Comparison of ENCODE assay signal across 14 cellular contexts in the genomic region with DNA sequence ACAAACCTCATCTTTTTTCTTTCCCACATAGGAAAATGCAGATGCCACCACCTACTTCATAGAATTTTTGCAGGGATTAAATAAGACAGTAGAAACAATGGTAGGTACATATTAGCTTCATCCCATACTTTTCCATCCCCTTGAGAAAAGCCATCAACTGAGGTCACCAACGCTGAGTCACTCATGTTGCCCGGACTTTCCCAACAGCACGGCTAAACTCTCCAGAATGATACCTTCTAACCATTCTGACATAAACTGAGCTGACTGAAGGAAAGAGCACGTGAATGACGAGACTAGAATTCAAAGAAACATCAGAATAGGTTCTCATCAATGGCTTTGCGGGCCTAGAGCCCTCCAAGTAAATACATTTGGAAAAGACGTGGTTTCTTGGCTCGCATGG.
DNase-seq lines count a peak whose midpoint lies in the region; ATAC-seq and TF ChIP-seq lines count a peak whose summit lies in the region.
"Had no signal": no experiment of that assay in that cellular context is flagged by ENCODE, and none has a peak within 500 bp of the region (broad histone marks: within the 10 kb centered on the region; RNA-seq: fewer than 3 reads in every experiment).

No MANE protein-coding gene starts in this region.

- H3K4me2 ChIP-seq in BLaER1: peak overlapping the region; percentile 87
- H3K4me2 ChIP-seq in GM23248 (ENCODE audit: unreplicated experiment): no peak overlapping the region

- H3K36me3 Mint-ChIP-seq in natural killer cell: no peaks in the 10 kb centered on the region
- H3K36me3 Mint-ChIP-seq: activated naive CD8-positive, alpha-beta T cell had no signal

- 69 to 71% methylated on average over 8 of the region's 8 CpGs for WGBS in GM23248 (ENCODE audit: low coverage in 1 of 2, low lambda C conversion rate in 2 of 2, missing lambda C conversion rate in 2 of 2), 2 experiments

- H2AFZ ChIP-seq in GM23248: no peak overlapping the region

- no peaks in the 10 kb centered on the region for H3K9me2 ChIP-seq in GM23248 (ENCODE audit: insufficient read depth)

- peaks cover 6% of the 10 kb centered on the region; the same call in 1 of the 2 replicates for H4K20me1 ChIP-seq in BLaER1
- no peaks in the 10 kb centered on the region for H4K20me1 ChIP-seq in GM23248 (ENCODE audit: insufficient read depth)

- H3K36me3 ChIP-seq in BLaER1 (no peaks in the 10 kb centered on the region), GM23248 (ENCODE audit: low read depth) (no peaks in the 10 kb centered on the region)
- H3K36me3 ChIP-seq: upper lobe of left lung had no signal

- no peaks in the 10 kb centered on the region for H3K27me3 ChIP-seq in BLaER1
- no peaks in the 10 kb centered on the region for H3K27me3 ChIP-seq in GM23248 (replicated peaks; ENCODE audit: insufficient read depth)
- H3K27me3 ChIP-seq: upper lobe of left lung had no signal

- peak overlapping the region; percentile 88 for H3K27ac ChIP-seq in BLaER1
- no peak overlapping the region for H3K27ac ChIP-seq in GM23248

- TF ChIP-seq CTCF in natural killer cell (IDR thresholded peaks at IDR 0.05): no peak

- intact Hi-C loops in natural killer cell (cut with micrococcal nuclease): no loop called here

- peak; percentile 72 for DNase-seq in GM23248
- peak; percentile 32 for DNase-seq in amniotic epithelial cell (ENCODE audit: low read depth)
- DNase-seq in natural killer cell: no peak
- DNase-seq in NCI-H1694 treated with DMSO at 0.1 percent for 48 hours (lab: John Stamatoyannopoulos, UW): no peak
- DNase-seq in activated gamma-delta T cell (lab: John Stamatoyannopoulos, UW): no peak
- DNase-seq: effector CD4-positive, alpha-beta T cell; NCI-H2107; PC-3; upper lobe of left lung had no signal

- H3K27me3 Mint-ChIP-seq in natural killer cell (ENCODE audit: low read depth in 2 of 2): no peaks in the 10 kb centered on the region
- H3K27me3 Mint-ChIP-seq: activated naive CD8-positive, alpha-beta T cell had no signal

- no peaks in the 10 kb centered on the region for H3K79me2 ChIP-seq in GM23248 (ENCODE audit: insufficient read depth)

- H3F3A ChIP-seq in GM23248 (ENCODE audit: insufficient read depth): no peaks in the 10 kb centered on the region

- in situ Hi-C loops in GM23248 (cut with MboI): no loop called here

- H3K4me3 ChIP-seq in BLaER1: peak overlapping the region; percentile 63
- H3K4me3 ChIP-seq in GM23248: no peak overlapping the region
- H3K4me3 ChIP-seq: upper lobe of left lung had no signal

- H3K9me3 ChIP-seq in BLaER1 (peaks cover 1% of the 10 kb centered on the region; the same call in 1 of the 2 replicates), GM23248 (ENCODE audit: low read depth) (no peaks in the 10 kb centered on the region)
- H3K9me3 ChIP-seq: upper lobe of left lung had no signal

- H3K4me3 Mint-ChIP-seq in natural killer cell: peak overlapping the region; percentile 74
- H3K4me3 Mint-ChIP-seq: activated naive CD8-positive, alpha-beta T cell had no signal

- peak overlapping the region; percentile 83 to 86 for H3K27ac Mint-ChIP-seq in natural killer cell
- H3K27ac Mint-ChIP-seq: activated naive CD8-positive, alpha-beta T cell had no signal

- peak in 1 of 3 donors; percentile 31 for ATAC-seq in natural killer cell
- ATAC-seq in HG03039 (IDR thresholded peaks at IDR 0.05; ENCODE audit: unreplicated experiment): no peak
- ATAC-seq in HG03280 (IDR thresholded peaks at IDR 0.05; ENCODE audit: unreplicated experiment): no peak
- ATAC-seq: PC-3 had no signal

- H3K9ac ChIP-seq in BLaER1: peak overlapping the region; percentile 76
- no peak overlapping the region for H3K9ac ChIP-seq in GM23248

- H3K4me1 ChIP-seq in BLaER1 (peaks cover 94% of the 10 kb centered on the region), GM23248 (ENCODE audit: insufficient read depth) (peaks cover 12% of the 10 kb centered on the region)

- peaks cover 70 to 79% of the 10 kb centered on the region in 2 donors for H3K4me1 Mint-ChIP-seq in natural killer cell

- H3K9me3 Mint-ChIP-seq in natural killer cell: no peaks in the 10 kb centered on the region
- H3K9me3 Mint-ChIP-seq: IgD-negative memory B cell had no signal

Comparison
In these comparisons a context has a peak if more than half of its experiments do, and no peak if none do; other contexts are left out.
1. DNase-seq: peak in GM23248 (single experiment) and amniotic epithelial cell (single experiment); none in natural killer cell (single experiment), NCI-H1694 treated with DMSO at 0.1 percent for 48 hours (single experiment) and activated gamma-delta T cell (single experiment).